ENCODE assay signal across 8 cellular contexts in genomic region chr6:6788394-6789020, GRCh38.
DNase-seq lines count a peak whose midpoint lies in the region; ATAC-seq and TF ChIP-seq lines count a peak whose summit lies in the region.

No MANE protein-coding gene starts in this region.

- H3K4me3 ChIP-seq in GM12865 (ENCODE audit: low read depth, low read length), result no peak overlapping the region
- no peak overlapping the region for H3K4me3 ChIP-seq in SU-DHL-6 (ENCODE audit: insufficient read depth, low read length, poor library complexity, severe bottlenecking)
- no peak overlapping the region for H3K4me3 ChIP-seq in uterus

- H3K9me3 ChIP-seq in SU-DHL-6 (ENCODE audit: insufficient read depth, low read length), result no peaks in the 10 kb centered on the region
- no peaks in the 10 kb centered on the region for H3K9me3 ChIP-seq in uterus

- H3K27me3 ChIP-seq in SU-DHL-6 (ENCODE audit: low read length), result no peaks in the 10 kb centered on the region
- no peaks in the 10 kb centered on the region for H3K27me3 ChIP-seq in uterus

- H3K36me3 ChIP-seq in SU-DHL-6 (ENCODE audit: low read length) (no peaks in the 10 kb centered on the region), uterus (no peaks in the 10 kb centered on the region)

- H3F3A ChIP-seq in SU-DHL-6 (ENCODE audit: insufficient read depth), result no peaks in the 10 kb centered on the region

- peak; percentile 62 for ATAC-seq in HG03354 (IDR thresholded peaks at IDR 0.05; ENCODE audit: poor library complexity, severe bottlenecking, unreplicated experiment)
- no peak for ATAC-seq in HG03457 (IDR thresholded peaks at IDR 0.05; ENCODE audit: unreplicated experiment)

- no peaks in the 10 kb centered on the region for H4K20me1 ChIP-seq in SU-DHL-6 (ENCODE audit: low read depth, low read length)

- no peaks in the 10 kb centered on the region for H3K9me2 ChIP-seq in SU-DHL-6 (replicated peaks; ENCODE audit: insufficient read depth, low read length)

- H3K4me2 ChIP-seq in SU-DHL-6 (ENCODE audit: low read depth, low read length, poor library complexity, severe bottlenecking), result no peak overlapping the region

- H3K27ac ChIP-seq in SU-DHL-6 (ENCODE audit: low read depth, low read length), result no peak overlapping the region
- H3K27ac ChIP-seq in uterus, result no peak overlapping the region

- no peak overlapping the region for H3K9ac ChIP-seq in SU-DHL-6 (ENCODE audit: low read length)

- H3K79me2 ChIP-seq in SU-DHL-6 (ENCODE audit: insufficient read depth, low read length), result no peaks in the 10 kb centered on the region

- intact Hi-C loops in uterus (cut with DNase I; ENCODE audit: low total_unique reads), result no loop called here

- DNase-seq in GM12865 (ENCODE audit: low read depth) (peak; percentile 64), iris pigment epithelial cell (ENCODE audit: low read depth) (peak; percentile 42), middle frontal gyrus (ENCODE audit: extremely low spot score, low spot score) (no peak), uterus (no peak)
- DNase-seq in stimulated activated CD8-positive, alpha-beta memory T cell treated with anti-CD3 and anti-CD28 coated beads, Interleukin-4, amount 100 ng/mL, for 48 hours, result no peak

- no peaks in the 10 kb centered on the region for H3K4me1 ChIP-seq in uterus

- TF ChIP-seq POLR2A in uterus (IDR thresholded peaks at IDR 0.05), result no peak

- H2AFZ ChIP-seq in SU-DHL-6 (ENCODE audit: low read depth, low read length, severe bottlenecking), result no peak overlapping the region

- TF ChIP-seq CTCF in GM12865 (IDR thresholded peaks at IDR 0.05; ENCODE audit: insufficient read depth, low read depth, low read length, missing control alignments) (peak; percentile 86), SU-DHL-6 (IDR thresholded peaks at IDR 0.05; ENCODE audit: insufficient read depth, low read length, poor library complexity, severe bottlenecking) (peak; percentile 50), uterus (IDR thresholded peaks at IDR 0.05) (peak in 1 of 4 experiments; percentile 8)

Comparison
In these comparisons a context has a peak if more than half of its experiments do, and no peak if none do; other contexts are left out.
1. DNase-seq: peak in GM12865 (single experiment) and iris pigment epithelial cell (single experiment); none in stimulated activated CD8-positive, alpha-beta memory T cell treated with anti-CD3 and anti-CD28 coated beads, Interleukin-4, amount 100 ng/mL, for 48 hours (single experiment), middle frontal gyrus (single experiment) and uterus (0 of 2).